ENCODE assay signal across 19 cellular contexts in the genomic region with DNA sequence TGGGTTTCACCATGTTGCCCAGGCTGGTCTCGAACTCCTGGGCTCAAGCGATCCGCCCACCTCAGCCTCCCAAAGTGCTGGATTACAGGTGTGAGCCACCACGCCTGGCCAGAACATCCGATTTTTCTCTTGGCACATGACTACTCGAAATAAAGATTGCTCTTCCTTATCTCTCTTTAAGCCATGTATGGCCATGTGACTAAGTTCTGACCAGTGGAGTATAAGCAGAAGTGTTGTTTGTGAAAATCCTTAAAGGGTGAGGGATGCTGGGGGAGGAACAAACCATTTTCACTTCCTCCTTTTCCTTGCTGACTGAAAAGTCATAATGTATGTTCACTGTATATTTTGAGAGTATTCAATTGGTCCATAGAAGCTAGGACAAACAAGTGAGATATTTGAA. TPM values are rescaled to one million over a fixed set of nuclear protein-coding genes. Genes with fewer than 3 reads are reported as not detected.
DNase-seq lines count a peak whose midpoint lies in the region; ATAC-seq, FAIRE-seq and TF ChIP-seq lines count a peak whose summit lies in the region.
"Had no signal": no experiment of that assay in that cellular context is flagged by ENCODE, and none has a peak within 500 bp of the region (broad histone marks: within the 10 kb centered on the region; RNA-seq: fewer than 3 reads in every experiment).

No MANE protein-coding gene starts in this region.

- TF ChIP-seq POLR2A in Peyer's patch (IDR thresholded peaks at IDR 0.05) = no peak

- H3K4me3 ChIP-seq in Peyer's patch = no peak overlapping the region
- H3K4me3 ChIP-seq: esophagus squamous epithelium, hepatocyte, spleen had no signal

- peak; percentile 51 for ATAC-seq in GM18858 (IDR thresholded peaks at IDR 0.05; ENCODE audit: unreplicated experiment)
- peak; percentile 46 for ATAC-seq in HG03565 (IDR thresholded peaks at IDR 0.05; ENCODE audit: unreplicated experiment)
- ATAC-seq in naive B cell (ENCODE audit: low read depth in 2 of 2) = peak; percentile 87 to 90
- ATAC-seq in GM18867 (IDR thresholded peaks at IDR 0.05; ENCODE audit: unreplicated experiment) = no peak

- peak; percentile 84 for DNase-seq in SIG-M5 treated with dmso at 0.1 percent for 504 hours (lab: John Stamatoyannopoulos, UW; ENCODE audit: unreplicated experiment)
- peak; percentile 24 for DNase-seq in naive B cell
- DNase-seq in HFFc6 = no peak
- no peak for DNase-seq in urothelium cell line (ENCODE audit: low spot score)
- no peak for DNase-seq in Peyer's patch
- DNase-seq: activated gamma-delta T cell treated with Interleukin-2 at 50 U/mL for 16 hours, dermis blood vessel endothelial cell, DMS79, esophagus squamous epithelium, NCI-H2107, NCI-H774, SHP77 treated with DMSO at 0.1 percent for 48 hours, spleen had no signal

- H3K4me3 Mint-ChIP-seq in naive B cell (peak overlapping the region in 5 of 8 donors; percentile 45 to 61 (median 50)), HFFc6 (no peak overlapping the region)

- peaks cover 8 to 12% of the 10 kb centered on the region in 2 donors for H3K36me3 Mint-ChIP-seq in naive B cell
- H3K36me3 Mint-ChIP-seq in HFFc6 (ENCODE audit: low read depth) = peaks cover 7% of the 10 kb centered on the region; the same call in 1 of the 2 replicates

- H3K36me3 ChIP-seq in Peyer's patch = no peaks in the 10 kb centered on the region
- H3K36me3 ChIP-seq: esophagus squamous epithelium, spleen had no signal

- no peaks in the 10 kb centered on the region for H3K9me3 ChIP-seq in Peyer's patch
- H3K9me3 ChIP-seq: esophagus squamous epithelium had no signal

- H3K9me3 Mint-ChIP-seq in naive B cell (peaks cover 5 to 23% (median 15%) of the 10 kb centered on the region in 7 donors), HFFc6 (peaks cover 7% of the 10 kb centered on the region; the same call in 1 of the 2 replicates)

- H3K4me1 Mint-ChIP-seq in naive B cell (peaks cover 19 to 44% (median 30%) of the 10 kb centered on the region in 3 donors), HFFc6 (ENCODE audit: low read depth) (peaks cover 42% of the 10 kb centered on the region)

- H3K4me1 ChIP-seq in Peyer's patch = no peaks in the 10 kb centered on the region

- H3K27me3 Mint-ChIP-seq in naive B cell (no peaks in the 10 kb centered on the region), HFFc6 (ENCODE audit: insufficient read depth) (no peaks in the 10 kb centered on the region; the same call in 1 of the 2 replicates)

- H3K27ac ChIP-seq in Peyer's patch = no peak overlapping the region
- H3K27ac ChIP-seq: hepatocyte, HL-60 had no signal

- no peaks in the 10 kb centered on the region for H3K27me3 ChIP-seq in Peyer's patch
- H3K27me3 ChIP-seq: esophagus squamous epithelium, hepatocyte, spleen had no signal

- FAIRE-seq in urothelium cell line (lab: Jason Lieb, UNC) = no peak
- FAIRE-seq: TTC549 had no signal

- H3K27ac Mint-ChIP-seq in naive B cell (peak overlapping the region in 5 of 6 donors; percentile 69 to 91 (median 86)), HFFc6 (no peak overlapping the region)

- TF ChIP-seq CTCF in HFFc6 (IDR thresholded peaks at IDR 0.05) = no peak
- TF ChIP-seq CTCF in Peyer's patch (IDR thresholded peaks at IDR 0.05) = no peak

RNA-seq across cellular contexts. Expression of a gene that starts 50.7 kb away (rescaled TPM):
- 100 to 1,000 TPM; 192 to 410 (median 247) TPM for polyA plus RNA-seq in naive B cell (ENCODE audit: low read depth in 6 of 6)
- 10 to 100 TPM; 38.3 to 47.3 (median 41.7) TPM for total RNA-seq in HFFc6 (2021; fragmentation: NEBNext Ultra II Directional; extraction: Animal tissue kit (Norgen Biotek cat#: 25700))
- 100 to 1,000 TPM in 1 of 4 donors, 10 to 100 TPM in 3; 24.3 to 193 (median 39.0) TPM for total RNA-seq in Peyer's patch

Comparison
In these comparisons a context has a peak if more than half of its experiments do, and no peak if none do; other contexts are left out.
1. DNase-seq: peak in SIG-M5 treated with dmso at 0.1 percent for 504 hours (single experiment) and naive B cell (single experiment); none in HFFc6 (single experiment), urothelium cell line (single experiment) and Peyer's patch (0 of 3).